17 cellular contexts compared by ENCODE assay signal in the genomic region with DNA sequence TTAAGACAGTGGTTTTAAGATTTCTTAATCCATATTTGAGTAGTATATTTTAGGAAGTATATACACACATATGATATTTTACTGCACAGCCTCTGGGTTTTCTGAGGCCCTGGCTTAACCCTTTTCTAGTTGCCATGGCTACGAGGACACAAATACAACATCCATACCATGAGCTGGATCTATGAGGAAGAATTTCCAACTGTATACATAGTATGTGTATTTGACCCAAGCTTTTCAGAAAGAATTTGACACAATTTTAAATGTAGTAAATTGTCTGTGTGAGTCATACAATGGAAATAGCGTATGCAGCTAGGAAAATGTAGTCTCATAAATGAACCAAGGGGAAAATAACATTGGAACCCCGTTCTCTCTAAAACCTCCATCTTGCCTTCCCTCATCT.
A peak's percentile ranks its signal among the peaks of the same experiment; 100 is the strongest.
DNase-seq lines count a peak whose midpoint lies in the region; ATAC-seq, FAIRE-seq and TF ChIP-seq lines count a peak whose summit lies in the region.
"Had no signal": no experiment of that assay in that cellular context is flagged by ENCODE, and none has a peak within 500 bp of the region (broad histone marks: within the 10 kb centered on the region; RNA-seq: fewer than 3 reads in every experiment).

No MANE protein-coding gene starts in this region.

- H3K4me3 Mint-ChIP-seq in nephron: no peak overlapping the region
- no peak overlapping the region for H3K4me3 Mint-ChIP-seq in activated T-helper 17 cell treated with anti-CD3 and anti-CD28 coated beads, Interleukin-2, amount 50 U/mL, for 72 hours
- H3K4me3 Mint-ChIP-seq: activated naive CD8-positive, alpha-beta T cell treated with anti-CD3 and anti-CD28 coated beads, Interleukin-2, amount 10 ng/mL, durations not matched to agents 7 days and 5 days; memory B cell had no signal

- no peaks in the 10 kb centered on the region for H3K27me3 ChIP-seq in dorsolateral prefrontal cortex
- H3K27me3 ChIP-seq: pancreas, stomach had no signal

- H3K36me3 Mint-ChIP-seq in nephron (ENCODE audit: low read depth): no peaks in the 10 kb centered on the region
- H3K36me3 Mint-ChIP-seq in activated T-helper 17 cell treated with anti-CD3 and anti-CD28 coated beads, Interleukin-2, amount 50 U/mL, for 72 hours (ENCODE audit: low read depth): no peaks in the 10 kb centered on the region
- H3K36me3 Mint-ChIP-seq: activated naive CD8-positive, alpha-beta T cell treated with anti-CD3 and anti-CD28 coated beads, Interleukin-2, amount 10 ng/mL, durations not matched to agents 7 days and 5 days; memory B cell had no signal

- H3K9me3 Mint-ChIP-seq in nephron: no peaks in the 10 kb centered on the region
- no peaks in the 10 kb centered on the region for H3K9me3 Mint-ChIP-seq in activated T-helper 17 cell treated with anti-CD3 and anti-CD28 coated beads, Interleukin-2, amount 50 U/mL, for 72 hours
- H3K9me3 Mint-ChIP-seq: activated naive CD8-positive, alpha-beta T cell treated with anti-CD3 and anti-CD28 coated beads, Interleukin-2, amount 10 ng/mL, durations not matched to agents 7 days and 5 days; memory B cell had no signal

- intact Hi-C loops in dorsolateral prefrontal cortex (cut with DNase I): loop anchor here (2.0 to 10.0 kb wide), 6 partner anchors 53 to 385 kb away; partner anchors contain the start of gene SERP2 (in 1 of the 2)

- TF ChIP-seq CTCF in dorsolateral prefrontal cortex (IDR thresholded peaks at IDR 0.05 in 54 of 56, conservative IDR thresholded peaks at IDR 0.05 in 2 of 56; ENCODE audit: low read depth in 1 of 56, partially characterized antibody in 56 of 56) (no peak), nephron (IDR thresholded peaks at IDR 0.05; ENCODE audit: unreplicated experiment in 3 of 3) (no peak)

- DNase-seq in COLO668 (lab: John Stamatoyannopoulos, UW; ENCODE audit: unreplicated experiment) (peak; percentile 24), NAMALWA (ENCODE audit: low spot score) (peak; percentile 7), dorsolateral prefrontal cortex (no peak), hypothalamus (lab: John Stamatoyannopoulos, UW) (no peak), GM12892 (ENCODE audit: insufficient read length) (no peak)
- DNase-seq: activated CD8-positive, alpha-beta memory T cell treated with anti-CD3 and anti-CD28 coated beads, Interleukin-2, amount 50 U/mL, for 48 hours; activated naive CD8-positive, alpha-beta T cell treated with anti-CD3 and anti-CD28 coated beads, Interleukin-2, amount 10 ng/mL, durations not matched to agents 7 days and 5 days; GOT3; NCI-H1092 treated with DMSO at 0.1 percent for 48 hours; pancreas; stomach had no signal

- peak overlapping the region in 31 of 59 donors; percentile 2 to 82 (median 67) for H3K27ac ChIP-seq in dorsolateral prefrontal cortex
- H3K27ac ChIP-seq: pancreas had no signal

- FAIRE-seq in GM12892 (lab: Jason Lieb, UNC): no peak

- H3K27me3 Mint-ChIP-seq in nephron (ENCODE audit: low read depth): peaks cover 3% of the 10 kb centered on the region
- H3K27me3 Mint-ChIP-seq in activated T-helper 17 cell treated with anti-CD3 and anti-CD28 coated beads, Interleukin-2, amount 50 U/mL, for 72 hours: peaks cover 46% of the 10 kb centered on the region

- H3K27ac Mint-ChIP-seq in nephron: peak overlapping the region; percentile 91 to 93 (median 91)
- H3K27ac Mint-ChIP-seq in activated T-helper 17 cell treated with anti-CD3 and anti-CD28 coated beads, Interleukin-2, amount 50 U/mL, for 72 hours: no peak overlapping the region
- H3K27ac Mint-ChIP-seq: activated naive CD8-positive, alpha-beta T cell treated with anti-CD3 and anti-CD28 coated beads, Interleukin-2, amount 10 ng/mL, durations not matched to agents 7 days and 5 days; memory B cell had no signal

- no peak for TF ChIP-seq POLR2A in GM12892 (IDR thresholded peaks at IDR 0.05; ENCODE audit: low read depth, low read length)

- no peak for ATAC-seq in GM21367 (IDR thresholded peaks at IDR 0.05; ENCODE audit: unreplicated experiment)
- no peak for ATAC-seq in activated T-helper 17 cell treated with anti-CD3 and anti-CD28 coated beads, Interleukin-2, amount 50 U/mL, for 72 hours (replicated peaks)
- ATAC-seq: activated CD4-positive, CD25-positive, alpha-beta regulatory T cell treated with anti-CD3 and anti-CD28 coated beads, Interleukin-2, amount 50 U/mL, for 24 hours; Panc1 had no signal

- no peak overlapping the region for H3K4me3 ChIP-seq in dorsolateral prefrontal cortex
- H3K4me3 ChIP-seq: pancreas, stomach had no signal

- peaks cover 39% of the 10 kb centered on the region for H3K4me1 Mint-ChIP-seq in nephron
- no peaks in the 10 kb centered on the region for H3K4me1 Mint-ChIP-seq in activated T-helper 17 cell treated with anti-CD3 and anti-CD28 coated beads, Interleukin-2, amount 50 U/mL, for 72 hours
- H3K4me1 Mint-ChIP-seq: memory B cell had no signal

Comparison
In these comparisons a context has a peak if more than half of its experiments do, and no peak if none do; other contexts are left out.
1. DNase-seq: peak in COLO668 (single experiment) and NAMALWA (single experiment); none in dorsolateral prefrontal cortex (0 of 10), hypothalamus (0 of 51) and GM12892 (single experiment).